ENCODE assay signal across 8 cellular contexts in genomic region chr6:56595490-56596122, GRCh38. TPM values are rescaled to one million over a fixed set of nuclear protein-coding genes. Genes with fewer than 3 reads are reported as not detected.
DNase-seq lines count a peak whose midpoint lies in the region; ATAC-seq, FAIRE-seq and TF ChIP-seq lines count a peak whose summit lies in the region.

No MANE protein-coding gene starts in this region.

- peak; percentile 32 for TF ChIP-seq CTCF in AG04449 (IDR thresholded peaks at IDR 0.05; ENCODE audit: insufficient read depth, low read length, missing control alignments)
- TF ChIP-seq CTCF in endothelial cell of umbilical vein (IDR thresholded peaks at IDR 0.05; ENCODE audit: extremely low read depth in 1 of 2, insufficient read depth in 1 of 2, low read depth in 1 of 2, low read length in 2 of 2): peak; percentile 54 to 61
- peak; percentile 42 to 67 (median 59) for TF ChIP-seq CTCF in tibial nerve (IDR thresholded peaks at IDR 0.05)

- TF ChIP-seq EP300 in tibial nerve (IDR thresholded peaks at IDR 0.05): no peak

- H3K4me2 ChIP-seq in endothelial cell of umbilical vein (ENCODE audit: insufficient read depth, low read length): no peak overlapping the region

- H4K20me1 ChIP-seq in endothelial cell of umbilical vein (replicated peaks; ENCODE audit: control insufficient read depth, extremely low read depth, insufficient read depth, low read length): no peaks in the 10 kb centered on the region

- no peak overlapping the region for H3K27ac ChIP-seq in endothelial cell of umbilical vein (ENCODE audit: insufficient read depth, low read depth, low read length)
- H3K27ac ChIP-seq in tibial nerve: peak overlapping the region in 1 of 4 donors; percentile 52

- H3K9me1 ChIP-seq in endothelial cell of umbilical vein (replicated peaks; ENCODE audit: control insufficient read depth, extremely low read depth, insufficient read depth, low read length): no peaks in the 10 kb centered on the region

- H3K4me1 ChIP-seq in endothelial cell of umbilical vein (ENCODE audit: control insufficient read depth, extremely low read depth, insufficient read depth, low read length): no peaks in the 10 kb centered on the region
- H3K4me1 ChIP-seq in tibial nerve: peaks cover 0 to 9% (median 0%) of the 10 kb centered on the region in 4 donors

- H3K9ac ChIP-seq in endothelial cell of umbilical vein (replicated peaks; ENCODE audit: extremely low read depth, insufficient read depth, low read length): no peak overlapping the region

- TF ChIP-seq POLR2A in endothelial cell of umbilical vein (IDR thresholded peaks at IDR 0.05; ENCODE audit: low read depth, low read length) (no peak), tibial nerve (IDR thresholded peaks at IDR 0.05) (no peak)

- DNase-seq in AG04449 (ENCODE audit: low read depth, low spot score) (no peak), GM18507 (ENCODE audit: extremely low spot score, insufficient read length, low read depth) (peak; percentile 8), NCI-H2196 (lab: John Stamatoyannopoulos, UW; ENCODE audit: unreplicated experiment) (peak; percentile 45), endothelial cell of umbilical vein (ENCODE audit: low read depth, low spot score) (peak; percentile 76), myocyte (ENCODE audit: low read depth) (peak; percentile 55), tibial nerve (ENCODE audit: low spot score in 2 of 2) (peak in 1 of 2 donors; percentile 44)
- DNase-seq in activated CD4-positive, alpha-beta T cell treated with anti-CD3 and anti-CD28 coated beads for 4 hours: peak; percentile 24 to 25

- intact Hi-C loops in endothelial cell of umbilical vein (cut with micrococcal nuclease): loop anchor here (10.0 kb wide), 2 partner anchors 611 to 1321 kb away; no protein-coding TSS in a partner anchor

- H3K9me3 ChIP-seq in endothelial cell of umbilical vein (replicated peaks; ENCODE audit: control insufficient read depth, insufficient read depth, low read length): no peaks in the 10 kb centered on the region
- no peaks in the 10 kb centered on the region for H3K9me3 ChIP-seq in tibial nerve

- H3K36me3 ChIP-seq in endothelial cell of umbilical vein (ENCODE audit: control insufficient read depth in 2 of 2, extremely low read depth in 1 of 2, insufficient read depth in 2 of 2, low read length in 2 of 2): peaks cover 15 to 16% of the 10 kb centered on the region in 2 experiments
- peaks cover 0 to 82% (median 0%) of the 10 kb centered on the region in 3 donors for H3K36me3 ChIP-seq in tibial nerve

- dilution Hi-C loops in endothelial cell of umbilical vein (cut with MboI; ENCODE audit: extremely low pct_ligation_motif_present, low sequenced_read_pairs): no loop called here

- ATAC-seq in HG02981 (IDR thresholded peaks at IDR 0.05; ENCODE audit: unreplicated experiment): peak; percentile 40

- FAIRE-seq in GM18507 (lab: Jason Lieb, UNC) (peak; percentile 78), endothelial cell of umbilical vein (lab: Jason Lieb, UNC) (peak; percentile 64)

- WGBS in tibial nerve, 2 donors: 47 to 49% methylated on average over 6 of the region's 6 CpGs

- no peaks in the 10 kb centered on the region for H3K79me2 ChIP-seq in endothelial cell of umbilical vein (ENCODE audit: control insufficient read depth, insufficient read depth, low read length)

- POLR2A ChIA-PET in AG04449 (lab: Yijun Ruan, JAX) (interaction anchor here (0.9 kb wide), 2 partner anchors 17 to 240 kb away, joined by 3 to 4 read pairs; no protein-coding TSS in a partner anchor), endothelial cell of umbilical vein (lab: Charles Lee) (no interaction called here)

- no peak overlapping the region for H2AFZ ChIP-seq in endothelial cell of umbilical vein (ENCODE audit: low read depth, low read length)

- BruUV-seq in endothelial cell of umbilical vein (replicated peaks; lab: Mats Ljungman, UMichigan): no TSS peak

- no peak overlapping the region for H3K4me3 ChIP-seq in AG04449 (ENCODE audit: low read depth, low read length)
- no peak overlapping the region for H3K4me3 ChIP-seq in endothelial cell of umbilical vein (replicated peaks in 1 of 3; ENCODE audit: insufficient read depth in 1 of 3, low read depth in 1 of 3, low read length in 3 of 3)
- H3K4me3 ChIP-seq in tibial nerve: no peak overlapping the region

- H3K27me3 ChIP-seq in endothelial cell of umbilical vein (ENCODE audit: control insufficient read depth in 2 of 2, insufficient read depth in 2 of 2, low read length in 2 of 2): no peaks in the 10 kb centered on the region
- no peaks in the 10 kb centered on the region for H3K27me3 ChIP-seq in tibial nerve

- CTCF ChIA-PET in AG04449 (lab: Yijun Ruan, JAX): interaction anchor here (0.5 to 9.0 kb wide), 36 partner anchors 10 to 284 kb away, joined by 3 to 175 read pairs (median 6); no protein-coding TSS in a partner anchor
- CTCF ChIA-PET in endothelial cell of umbilical vein (lab: Charles Lee): interaction anchor here (0.5 to 5.6 kb wide), 49 partner anchors 8 to 1320 kb away, joined by 3 to 110 read pairs (median 5); no protein-coding TSS in a partner anchor

TF ChIP-seq in endothelial cell of umbilical vein, 7 proteins besides CTCF, POLR2A, EP300 and RAD21:
- TF ChIP-seq GATA2 (IDR thresholded peaks at IDR 0.05; ENCODE audit: insufficient read depth, insufficient read length, low read depth, low read length): no peak
- no peak for TF ChIP-seq JUN (IDR thresholded peaks at IDR 0.05; ENCODE audit: borderline replicate concordance, insufficient read depth, insufficient read length, low read depth)
- TF ChIP-seq POLR2AphosphoS5 (IDR thresholded peaks at IDR 0.05; ENCODE audit: insufficient read depth, low read depth, low read length): no peak
- no peak for TF ChIP-seq FOS (IDR thresholded peaks at IDR 0.05; ENCODE audit: borderline replicate concordance, insufficient read depth, low read length)
- TF ChIP-seq MAX (IDR thresholded peaks at IDR 0.05; ENCODE audit: insufficient read depth, insufficient read length): no peak
- TF ChIP-seq MYC (IDR thresholded peaks at IDR 0.05; ENCODE audit: low read depth, low read length): no peak
- no peak for TF ChIP-seq EZH2 (IDR thresholded peaks at IDR 0.05; ENCODE audit: borderline replicate concordance, low read depth, low read length, severe bottlenecking)

RNA-seq across cellular contexts. Expression of gene DST, which starts 47.1 kb away (rescaled TPM):
- total RNA-seq in endothelial cell of umbilical vein (206 and 253 TPM in 2 replicates), myocyte (398 and 500 TPM in 2 replicates), tibial nerve (100 to 1,000 TPM; 331 to 417 (median 368) TPM)
- polyA plus RNA-seq in endothelial cell of umbilical vein: 62.3 and 70.2 TPM in 2 replicates
- polyA plus RNA-seq in endothelial cell of umbilical vein (2011; cell fraction: cytosol; rRNA removed): 37.1 and 41.0 TPM in 2 replicates
- 386 and 476 TPM in 2 replicates for polyA plus RNA-seq in endothelial cell of umbilical vein (2011; cell fraction: nucleus; rRNA removed)
- polyA plus RNA-seq in endothelial cell of umbilical vein (2012): 110 and 119 TPM in 2 replicates
- polyA minus RNA-seq in endothelial cell of umbilical vein: 406 and 457 TPM in 2 replicates
- polyA minus RNA-seq in endothelial cell of umbilical vein (2011; cell fraction: cytosol; rRNA and poly(A)+ RNA removed): 27.3 TPM
- 1,287 and 1,746 TPM in 2 replicates for polyA minus RNA-seq in endothelial cell of umbilical vein (2011; cell fraction: nucleus; rRNA and poly(A)+ RNA removed)
- polyA plus RNA-seq in myocyte (2012): 126 TPM
